14 cellular contexts compared by ENCODE assay signal in the genomic region with DNA sequence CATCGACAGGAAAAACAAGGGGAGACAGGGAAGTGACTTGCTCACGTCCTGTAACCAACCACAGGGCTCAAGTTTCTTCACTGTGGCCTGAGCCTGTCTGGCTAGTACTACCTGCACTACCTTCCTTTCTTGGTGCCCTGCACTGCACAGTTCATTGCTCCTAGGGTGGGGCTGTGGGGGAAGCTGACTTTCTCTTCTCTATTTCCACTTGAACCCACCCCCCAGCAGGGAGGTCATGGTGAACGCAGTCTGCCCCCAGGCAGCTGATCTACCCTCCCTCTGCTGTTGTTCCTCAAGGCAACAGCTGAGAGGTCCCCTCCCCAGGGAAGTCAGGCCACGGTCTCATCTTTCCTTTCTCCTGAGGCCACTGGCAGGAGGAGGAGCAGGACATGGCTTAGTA.
DNase-seq lines count a peak whose midpoint lies in the region; ATAC-seq and TF ChIP-seq lines count a peak whose summit lies in the region.
"Had no signal": no experiment of that assay in that cellular context is flagged by ENCODE, and none has a peak within 500 bp of the region (broad histone marks: within the 10 kb centered on the region; RNA-seq: fewer than 3 reads in every experiment).

No MANE protein-coding gene starts in this region.

- no peak for TF ChIP-seq CTCF in neural progenitor cell (IDR thresholded peaks at IDR 0.05)
- TF ChIP-seq CTCF in coronary artery (IDR thresholded peaks at IDR 0.05), result no peak

- peaks cover 14% of the 10 kb centered on the region for H3K4me1 Mint-ChIP-seq in neural progenitor cell

- peaks cover 3% of the 10 kb centered on the region for H3K9me3 Mint-ChIP-seq in neural progenitor cell
- H3K9me3 Mint-ChIP-seq: activated T-helper 1 cell treated with anti-CD3 and anti-CD28 coated beads, Interleukin-12 subunit alpha, Interleukin-12 subunit beta, Interleukin-2, Interleukin-4 antibody, amounts not matched to agents 30 ng/mL and 10 ng/mL and 1 ng/mL, durations not matched to agents 14 hours and 24 hours and 36 hours had no signal

- no peaks in the 10 kb centered on the region for H3K9me3 ChIP-seq in neural progenitor cell (ENCODE audit: low read depth)
- H3K9me3 ChIP-seq: upper lobe of right lung had no signal

- no peak overlapping the region for H3K4me2 ChIP-seq in neural progenitor cell

- H4K20me1 ChIP-seq in neural progenitor cell (ENCODE audit: low read depth), result no peaks in the 10 kb centered on the region

- no peak overlapping the region for H3K4me3 Mint-ChIP-seq in neural progenitor cell
- H3K4me3 Mint-ChIP-seq: activated T-helper 1 cell treated with anti-CD3 and anti-CD28 coated beads, Interleukin-12 subunit alpha, Interleukin-12 subunit beta, Interleukin-2, Interleukin-4 antibody, amounts not matched to agents 30 ng/mL and 10 ng/mL and 1 ng/mL, durations not matched to agents 14 hours and 24 hours and 36 hours had no signal

- no peaks in the 10 kb centered on the region for H3K27me3 ChIP-seq in neural progenitor cell
- H3K27me3 ChIP-seq: upper lobe of right lung had no signal

- H3K4me3 ChIP-seq in neural progenitor cell (no peak overlapping the region), coronary artery (no peak overlapping the region)
- H3K4me3 ChIP-seq: upper lobe of right lung had no signal

- H3K36me3 ChIP-seq in neural progenitor cell, result no peaks in the 10 kb centered on the region
- H3K36me3 ChIP-seq: upper lobe of right lung had no signal

- DNase-seq in neural progenitor cell (ENCODE audit: low spot score) (no peak), coronary artery (ENCODE audit: low spot score) (no peak), NCI-H1436 treated with DMSO at 0.1 percent for 48 hours (lab: John Stamatoyannopoulos, UW) (no peak), NCI-H2107 (lab: John Stamatoyannopoulos, UW) (no peak), caudate nucleus (lab: John Stamatoyannopoulos, UW) (no peak)
- DNase-seq: activated CD4-positive, alpha-beta T cell treated with anti-CD3 and anti-CD28 coated beads for 1 hour; GDM1; NCI-H524; right cardiac atrium; upper lobe of right lung had no signal

- H3K36me3 Mint-ChIP-seq in neural progenitor cell, result peaks cover 1% of the 10 kb centered on the region

- peak; percentile 77 for ATAC-seq in GM18867 (IDR thresholded peaks at IDR 0.05; ENCODE audit: unreplicated experiment)
- ATAC-seq in GM21825 (IDR thresholded peaks at IDR 0.05; ENCODE audit: unreplicated experiment), result peak; percentile 82
- peak; percentile 63 for ATAC-seq in HG03460 (IDR thresholded peaks at IDR 0.05; ENCODE audit: unreplicated experiment)
- ATAC-seq: right cardiac atrium, upper lobe of right lung had no signal

- no peaks in the 10 kb centered on the region for H3K79me2 ChIP-seq in neural progenitor cell (ENCODE audit: low read depth)

- H3K27ac ChIP-seq in neural progenitor cell, result no peak overlapping the region
- H3K27ac ChIP-seq in coronary artery, result no peak overlapping the region
- H3K27ac ChIP-seq in caudate nucleus (ENCODE audit: low read depth, low read length), result no peak overlapping the region
- H3K27ac ChIP-seq: upper lobe of right lung had no signal

- peak overlapping the region; percentile 3 for H3K27ac Mint-ChIP-seq in neural progenitor cell
- H3K27ac Mint-ChIP-seq: activated T-helper 1 cell treated with anti-CD3 and anti-CD28 coated beads, Interleukin-12 subunit alpha, Interleukin-12 subunit beta, Interleukin-2, Interleukin-4 antibody, amounts not matched to agents 30 ng/mL and 10 ng/mL and 1 ng/mL, durations not matched to agents 14 hours and 24 hours and 36 hours had no signal

- H3K27me3 Mint-ChIP-seq in neural progenitor cell (ENCODE audit: insufficient read depth, low read depth), result peaks cover 5% of the 10 kb centered on the region

- H3K9ac ChIP-seq in neural progenitor cell, result no peak overlapping the region

- H2AFZ ChIP-seq in neural progenitor cell (replicated peaks), result peak overlapping the region; percentile 50

- H3F3A ChIP-seq in neural progenitor cell (ENCODE audit: low read depth), result no peaks in the 10 kb centered on the region

- H3K4me1 ChIP-seq in neural progenitor cell, result no peaks in the 10 kb centered on the region
- H3K4me1 ChIP-seq: upper lobe of right lung had no signal
